10 cellular contexts compared by ENCODE assay signal in the genomic region with DNA sequence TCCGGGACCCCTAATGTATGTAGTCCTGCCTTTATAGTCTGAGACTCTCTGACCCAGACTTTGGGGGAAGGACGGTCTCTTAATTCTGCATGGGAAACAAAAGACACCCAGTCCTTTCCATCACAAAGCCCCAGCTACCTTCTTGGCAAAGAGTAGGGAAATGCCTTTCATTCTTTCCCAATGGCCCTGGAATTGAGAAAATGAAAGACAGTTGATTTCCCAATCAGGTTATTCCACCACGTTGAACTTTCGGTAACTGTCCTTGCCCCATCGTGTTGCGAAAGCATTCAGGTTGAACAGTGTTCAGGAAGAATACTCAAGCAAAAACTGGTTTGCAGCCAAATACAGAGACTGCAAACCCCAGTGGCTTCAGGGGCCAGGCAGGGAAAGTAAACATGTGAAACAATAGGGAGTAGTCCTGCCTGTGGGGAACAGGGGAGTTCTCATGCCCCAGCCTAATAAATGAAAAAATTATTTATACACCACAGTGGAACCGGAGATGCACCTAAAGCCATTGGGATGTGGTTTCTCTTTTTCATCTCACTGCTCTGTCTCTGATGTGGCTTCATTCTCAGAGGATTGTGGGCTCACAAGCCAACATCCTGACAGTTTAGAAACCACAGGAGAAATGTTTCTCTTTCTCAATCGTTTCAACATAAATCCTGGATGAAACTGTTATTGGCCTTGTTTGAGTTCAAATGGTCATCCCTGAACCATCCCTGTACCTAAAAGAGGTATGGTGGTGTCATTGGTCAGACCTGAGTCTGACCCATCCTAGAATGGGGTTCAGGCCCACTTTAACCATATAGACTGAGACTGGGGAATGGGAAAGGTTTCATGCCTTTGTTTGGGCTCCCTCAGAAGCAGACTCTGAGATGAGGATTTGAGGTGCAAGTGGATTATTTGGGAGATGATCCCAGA. TPM values are rescaled to one million over a fixed set of nuclear protein-coding genes. Genes with fewer than 3 reads are reported as not detected.
A peak's percentile ranks its signal among the peaks of the same experiment; 100 is the strongest.
DNase-seq lines count a peak whose midpoint lies in the region; ATAC-seq, FAIRE-seq and TF ChIP-seq lines count a peak whose summit lies in the region.
"Had no signal": no experiment of that assay in that cellular context is flagged by ENCODE, and none has a peak within 500 bp of the region (broad histone marks: within the 10 kb centered on the region; RNA-seq: fewer than 3 reads in every experiment).

No MANE protein-coding gene starts in this region.

- H3K36me3 ChIP-seq in PC-9 (ENCODE audit: low read depth) (no peaks in the 10 kb centered on the region), lung (ENCODE audit: control insufficient read depth in 2 of 2, insufficient read depth in 2 of 2, low read length in 2 of 2) (peaks cover 0 to 1% of the 10 kb centered on the region in 2 donors), uterus (no peaks in the 10 kb centered on the region)
- H3K36me3 ChIP-seq: thoracic aorta had no signal

- no peak overlapping the region for H3K4me3 Mint-ChIP-seq in activated CD8-positive, alpha-beta memory T cell treated with anti-CD3 and anti-CD28 coated beads, Interleukin-2, amount 10 ng/mL, durations not matched to agents 7 days and 5 days

- H3K27ac ChIP-seq in PC-9 (peak overlapping the region; percentile 96), cingulate gyrus (ENCODE audit: low read depth, low read length) (peak overlapping the region; percentile 43), lung (ENCODE audit: low read depth in 1 of 2, low read length in 1 of 2) (peak overlapping the region; percentile 72), uterus (peak overlapping the region; percentile 68 to 77)
- H3K27ac ChIP-seq: thoracic aorta had no signal

- H3K9me3 ChIP-seq in PC-9 (ENCODE audit: insufficient read depth, low read depth) (no peaks in the 10 kb centered on the region), lung (ENCODE audit: control insufficient read depth in 2 of 2, insufficient read depth in 1 of 2, low read length in 1 of 2) (peaks cover 0 to 3% of the 10 kb centered on the region in 2 donors), uterus (no peaks in the 10 kb centered on the region)
- H3K9me3 ChIP-seq: thoracic aorta had no signal

- no TSS peak for BruUV-seq in PC-9 (replicated peaks; lab: Mats Ljungman, UMichigan)

- FAIRE-seq in GM19239 (lab: Jason Lieb, UNC) = no peak
- FAIRE-seq: G401.6 had no signal

- H3K9me3 Mint-ChIP-seq in activated CD8-positive, alpha-beta memory T cell treated with anti-CD3 and anti-CD28 coated beads, Interleukin-2, amount 10 ng/mL, durations not matched to agents 7 days and 5 days (ENCODE audit: low read depth) = no peaks in the 10 kb centered on the region

- peaks cover 80% of the 10 kb centered on the region for H3F3A ChIP-seq in PC-9 (ENCODE audit: insufficient read depth, low read depth)

- CTCF ChIA-PET in activated CD8-positive, alpha-beta memory T cell treated with anti-CD3 and anti-CD28 coated beads, Interleukin-2, amount 10 ng/mL, durations not matched to agents 7 days and 5 days (lab: Charles Lee) = no interaction called here
- CTCF ChIA-PET in PC-9 (lab: Charles Lee) = no interaction called here

- peak overlapping the region; percentile 55 for H3K27ac Mint-ChIP-seq in activated CD8-positive, alpha-beta memory T cell treated with anti-CD3 and anti-CD28 coated beads, Interleukin-2, amount 10 ng/mL, durations not matched to agents 7 days and 5 days

- no peak overlapping the region for H2AFZ ChIP-seq in PC-9

- no peak overlapping the region for H3K4me3 ChIP-seq in PC-9
- H3K4me3 ChIP-seq in lung = no peak overlapping the region
- H3K4me3 ChIP-seq in uterus = no peak overlapping the region
- H3K4me3 ChIP-seq: thoracic aorta had no signal

- H3K4me1 ChIP-seq in PC-9 (replicated peaks; ENCODE audit: insufficient read depth) (peaks cover 93% of the 10 kb centered on the region), lung (ENCODE audit: control insufficient read depth in 2 of 2, insufficient read depth in 2 of 2, low read length in 2 of 2) (peaks cover 0 to 16% of the 10 kb centered on the region in 2 donors), uterus (peaks cover 0 to 6% of the 10 kb centered on the region in 2 donors)

- TF ChIP-seq CTCF in PC-9 (conservative IDR thresholded peaks at IDR 0.05) (no peak), lung (IDR thresholded peaks at IDR 0.05; ENCODE audit: control extremely low read depth, extremely low read depth) (no peak), uterus (IDR thresholded peaks at IDR 0.05) (no peak)

- peak; percentile 75 for ATAC-seq in activated CD8-positive, alpha-beta memory T cell treated with anti-CD3 and anti-CD28 coated beads, Interleukin-2, amount 10 ng/mL, durations not matched to agents 7 days and 5 days
- ATAC-seq in lung (ENCODE audit: insufficient read depth, low FRiP score) = peak; percentile 42

- POLR2A ChIA-PET in PC-9 (lab: Charles Lee; ENCODE audit: unreplicated experiment) = interaction anchor here (0.6 to 0.7 kb wide), 2 partner anchors 21 to 67 kb away, joined by 3 to 7 read pairs; no protein-coding TSS in a partner anchor

- DNase-seq in activated CD8-positive, alpha-beta memory T cell treated with anti-CD3 and anti-CD28 coated beads, Interleukin-2, amount 10 ng/mL, durations not matched to agents 7 days and 5 days = peak; percentile 69
- DNase-seq in activated CD8-positive, alpha-beta memory T cell treated with anti-CD3 and anti-CD28 coated beads, Interleukin-2, amount 50 U/mL, for 48 hours = no peak
- DNase-seq in PC-9 (peak; percentile 91 to 100), lung (ENCODE audit: low spot score) (peak; percentile 84), uterus (peak; percentile 60 to 81), GM19239 (ENCODE audit: insufficient read length, low spot score) (no peak)
- no peak for DNase-seq in stimulated activated CD4-positive, alpha-beta T cell treated with anti-CD3 and anti-CD28 coated beads, Interleukin-2, amount 100 ng/mL, for 48 hours

- intact Hi-C loops in PC-9 (cut with micrococcal nuclease; ENCODE audit: unreplicated experiment) (loop anchor here (1.0 to 10.0 kb wide), 8 partner anchors 20 to 316 kb away; partner anchors contain the start of genes B4GALT5 and SLC9A8), uterus (cut with DNase I; ENCODE audit: low total_unique reads) (no loop called here)

- H3K4me1 Mint-ChIP-seq in activated CD8-positive, alpha-beta memory T cell treated with anti-CD3 and anti-CD28 coated beads, Interleukin-2, amount 10 ng/mL, durations not matched to agents 7 days and 5 days = peaks cover 34% of the 10 kb centered on the region

- H3K36me3 Mint-ChIP-seq in activated CD8-positive, alpha-beta memory T cell treated with anti-CD3 and anti-CD28 coated beads, Interleukin-2, amount 10 ng/mL, durations not matched to agents 7 days and 5 days = peaks cover 5% of the 10 kb centered on the region

- 7 to 13% methylated on average over 8 of the region's 8 CpGs for WGBS in lung, 2 donors

- H3K79me2 ChIP-seq in PC-9 (ENCODE audit: low read depth) = peaks cover 25% of the 10 kb centered on the region

- H4K20me1 ChIP-seq in PC-9 (ENCODE audit: insufficient read depth) = no peaks in the 10 kb centered on the region

- H3K9me2 ChIP-seq in PC-9 (ENCODE audit: insufficient read depth) = no peaks in the 10 kb centered on the region

- TF ChIP-seq POLR2A in uterus (IDR thresholded peaks at IDR 0.05) = no peak

- peak overlapping the region; percentile 64 for H3K4me2 ChIP-seq in PC-9

- H3K27me3 Mint-ChIP-seq in activated CD8-positive, alpha-beta memory T cell treated with anti-CD3 and anti-CD28 coated beads, Interleukin-2, amount 10 ng/mL, durations not matched to agents 7 days and 5 days = peaks cover 29% of the 10 kb centered on the region

- H3K27me3 ChIP-seq in PC-9 (ENCODE audit: insufficient read depth, low read depth) = no peaks in the 10 kb centered on the region
- no peaks in the 10 kb centered on the region for H3K27me3 ChIP-seq in lung (ENCODE audit: control insufficient read depth, insufficient read depth)
- H3K27me3 ChIP-seq in uterus = no peaks in the 10 kb centered on the region

RNA-seq across cellular contexts. Expression of gene SLC9A8, which starts 44.2 kb away (rescaled TPM):
- 10 to 100 TPM; 16.3 to 24.9 TPM for total RNA-seq in activated CD8-positive, alpha-beta memory T cell treated with anti-CD3 and anti-CD28 coated beads, Interleukin-2, amount 10 ng/mL, durations not matched to agents 7 days and 5 days
- total RNA-seq in PC-9 (2021) = 12.7 and 21.4 TPM in 2 replicates
- total RNA-seq in lung = 10 to 100 TPM in 1 of 2 donors, 1 to 10 TPM in 1; 7.8 to 21.1 TPM
- polyA plus RNA-seq in lung = 10 to 100 TPM in 1 of 2 donors, 1 to 10 TPM in 1; 7.9 to 20.9 TPM
- total RNA-seq in uterus = 10 to 100 TPM in 1 of 4 donors, 1 to 10 TPM in 3; 1.3 to 12.8 (median 4.3) TPM

RNA-seq across cellular contexts. Expression of gene B4GALT5, which starts 54.8 kb away (rescaled TPM):
- 10 to 100 TPM; 28.1 to 30.9 TPM for total RNA-seq in activated CD8-positive, alpha-beta memory T cell treated with anti-CD3 and anti-CD28 coated beads, Interleukin-2, amount 10 ng/mL, durations not matched to agents 7 days and 5 days
- 61.7 and 63.1 TPM in 2 replicates for total RNA-seq in PC-9 (2021)
- 10 to 100 TPM; 40.1 to 43.7 TPM for total RNA-seq in lung
- 10 to 100 TPM; 13.9 to 56.7 TPM for polyA plus RNA-seq in lung
- 10 to 100 TPM; 13.5 to 59.0 (median 25.0) TPM for total RNA-seq in uterus

Comparison
In these comparisons a context has a peak if more than half of its experiments do, and no peak if none do; other contexts are left out.
1. DNase-seq: peak in activated CD8-positive, alpha-beta memory T cell treated with anti-CD3 and anti-CD28 coated beads, Interleukin-2, amount 10 ng/mL, durations not matched to agents 7 days and 5 days (single experiment), PC-9 (2 of 2), lung (single experiment) and uterus (2 of 2); none in activated CD8-positive, alpha-beta memory T cell treated with anti-CD3 and anti-CD28 coated beads, Interleukin-2, amount 50 U/mL, for 48 hours (single experiment), GM19239 (single experiment) and stimulated activated CD4-positive, alpha-beta T cell treated with anti-CD3 and anti-CD28 coated beads, Interleukin-2, amount 100 ng/mL, for 48 hours (0 of 2).
2. H3K27ac ChIP-seq: peak in every context shown above with its lines; median percentile 96 in PC-9; 72 in uterus; 72 in lung; 43 in cingulate gyrus.